ENCODE assay signal across 14 cellular contexts in the genomic region with DNA sequence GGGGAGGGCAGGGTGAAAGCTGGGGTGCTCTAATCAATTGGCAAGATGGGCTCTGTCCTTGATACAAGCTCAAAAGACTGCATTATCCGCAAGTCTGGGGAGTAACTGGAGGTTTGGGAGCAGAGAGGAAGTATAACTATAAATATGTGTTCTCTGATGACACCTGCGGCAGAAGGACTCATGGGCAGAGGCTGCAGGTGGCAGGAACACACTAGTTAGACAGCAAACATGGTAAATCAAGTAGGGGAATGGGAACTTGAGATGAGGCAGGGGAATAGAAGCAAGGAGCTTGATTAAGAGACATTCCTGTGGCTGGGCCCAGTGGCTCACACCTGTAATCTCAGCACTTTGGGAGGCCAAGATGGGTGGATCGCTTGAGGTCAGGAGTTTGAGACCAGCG. TPM values are rescaled to one million over a fixed set of nuclear protein-coding genes. Genes with fewer than 3 reads are reported as not detected.
DNase-seq lines count a peak whose midpoint lies in the region; ATAC-seq, FAIRE-seq and TF ChIP-seq lines count a peak whose summit lies in the region.
"Had no signal": no experiment of that assay in that cellular context is flagged by ENCODE, and none has a peak within 500 bp of the region (broad histone marks: within the 10 kb centered on the region; RNA-seq: fewer than 3 reads in every experiment).

No MANE protein-coding gene starts in this region.

- H3K4me3 ChIP-seq in Karpas-422 (ENCODE audit: low read length), result no peak overlapping the region
- H3K4me3 ChIP-seq: left lung, SJSA1, thoracic aorta had no signal

- no peak overlapping the region for H3K4me3 Mint-ChIP-seq in activated T-cell treated with anti-CD3 and anti-CD28 coated beads, Interleukin-2, amount 50 U/mL, for 24 hours
- no peak overlapping the region for H3K4me3 Mint-ChIP-seq in activated T-cell treated with anti-CD3 and anti-CD28 coated beads, Interleukin-2, amount 50 U/mL, for 4 hours
- H3K4me3 Mint-ChIP-seq in activated naive CD8-positive, alpha-beta T cell treated with anti-CD3 and anti-CD28 coated beads, Interleukin-2, amount 50 U/mL, for 24 hours, result no peak overlapping the region
- peak overlapping the region; percentile 52 to 78 for H3K4me3 Mint-ChIP-seq in stimulated activated naive CD8-positive, alpha-beta T cell treated with anti-CD3 and anti-CD28 coated beads, Interleukin-15, amount 100 ng/mL, for 72 hours

- peaks cover 28% of the 10 kb centered on the region for H3K4me1 Mint-ChIP-seq in activated T-cell treated with anti-CD3 and anti-CD28 coated beads, Interleukin-2, amount 50 U/mL, for 24 hours (ENCODE audit: low read depth)
- peaks cover 30% of the 10 kb centered on the region for H3K4me1 Mint-ChIP-seq in activated T-cell treated with anti-CD3 and anti-CD28 coated beads, Interleukin-2, amount 50 U/mL, for 4 hours (ENCODE audit: low read depth)
- peaks cover 46% of the 10 kb centered on the region for H3K4me1 Mint-ChIP-seq in activated naive CD8-positive, alpha-beta T cell treated with anti-CD3 and anti-CD28 coated beads, Interleukin-2, amount 50 U/mL, for 24 hours
- H3K4me1 Mint-ChIP-seq in stimulated activated naive CD8-positive, alpha-beta T cell treated with anti-CD3 and anti-CD28 coated beads, Interleukin-15, amount 100 ng/mL, for 72 hours, result peaks cover 37% of the 10 kb centered on the region

- no peaks in the 10 kb centered on the region; the same call in 1 of the 2 replicates for H4K20me1 ChIP-seq in Karpas-422 (ENCODE audit: insufficient read depth, low read depth, low read length)

- peak overlapping the region; percentile 78 for H3K27ac ChIP-seq in Karpas-422 (ENCODE audit: low read length)
- H3K27ac ChIP-seq: SJSA1, thoracic aorta had no signal

- H3K9me3 ChIP-seq in Karpas-422 (ENCODE audit: low read length), result no peaks in the 10 kb centered on the region
- H3K9me3 ChIP-seq: left lung, SJSA1, thoracic aorta had no signal

- no peaks in the 10 kb centered on the region for H3K9me2 ChIP-seq in Karpas-422 (replicated peaks; ENCODE audit: insufficient read depth, low read length)

- no peak for TF ChIP-seq POLR2A in H54 (IDR thresholded peaks at IDR 0.05; ENCODE audit: low read depth, low read length)

- no peak overlapping the region for H2AFZ ChIP-seq in Karpas-422 (ENCODE audit: low read length)

- 0 out of 2 replicates have a peak overlapping the region, but pooled peaks have one; percentile 19 for H3K9ac ChIP-seq in Karpas-422 (ENCODE audit: low read length)

- peaks cover 9% of the 10 kb centered on the region for H3K27me3 Mint-ChIP-seq in activated T-cell treated with anti-CD3 and anti-CD28 coated beads, Interleukin-2, amount 50 U/mL, for 24 hours
- H3K27me3 Mint-ChIP-seq in activated T-cell treated with anti-CD3 and anti-CD28 coated beads, Interleukin-2, amount 50 U/mL, for 4 hours (ENCODE audit: low read depth), result no peaks in the 10 kb centered on the region
- no peaks in the 10 kb centered on the region for H3K27me3 Mint-ChIP-seq in activated naive CD8-positive, alpha-beta T cell treated with anti-CD3 and anti-CD28 coated beads, Interleukin-2, amount 50 U/mL, for 24 hours
- H3K27me3 Mint-ChIP-seq in stimulated activated naive CD8-positive, alpha-beta T cell treated with anti-CD3 and anti-CD28 coated beads, Interleukin-15, amount 100 ng/mL, for 72 hours, result no peaks in the 10 kb centered on the region

- peak overlapping the region; percentile 55 for H3K27ac Mint-ChIP-seq in activated T-cell treated with anti-CD3 and anti-CD28 coated beads, Interleukin-2, amount 50 U/mL, for 24 hours
- H3K27ac Mint-ChIP-seq in activated naive CD8-positive, alpha-beta T cell treated with anti-CD3 and anti-CD28 coated beads, Interleukin-2, amount 50 U/mL, for 24 hours, result peak overlapping the region; percentile 29
- H3K27ac Mint-ChIP-seq in stimulated activated naive CD8-positive, alpha-beta T cell treated with anti-CD3 and anti-CD28 coated beads, Interleukin-15, amount 100 ng/mL, for 72 hours, result peak overlapping the region; percentile 13 to 94

- H3K9me3 Mint-ChIP-seq in activated T-cell treated with anti-CD3 and anti-CD28 coated beads, Interleukin-2, amount 50 U/mL, for 24 hours, result no peaks in the 10 kb centered on the region
- no peaks in the 10 kb centered on the region for H3K9me3 Mint-ChIP-seq in activated T-cell treated with anti-CD3 and anti-CD28 coated beads, Interleukin-2, amount 50 U/mL, for 4 hours
- H3K9me3 Mint-ChIP-seq in activated naive CD8-positive, alpha-beta T cell treated with anti-CD3 and anti-CD28 coated beads, Interleukin-2, amount 50 U/mL, for 24 hours, result no peaks in the 10 kb centered on the region
- no peaks in the 10 kb centered on the region for H3K9me3 Mint-ChIP-seq in stimulated activated naive CD8-positive, alpha-beta T cell treated with anti-CD3 and anti-CD28 coated beads, Interleukin-15, amount 100 ng/mL, for 72 hours

- H3K4me2 ChIP-seq in Karpas-422 (ENCODE audit: low read depth, low read length, poor library complexity, severe bottlenecking), result peak overlapping the region; percentile 32

- peaks cover 4% of the 10 kb centered on the region for H3K36me3 Mint-ChIP-seq in activated T-cell treated with anti-CD3 and anti-CD28 coated beads, Interleukin-2, amount 50 U/mL, for 24 hours (ENCODE audit: low read depth)
- peaks cover 5% of the 10 kb centered on the region for H3K36me3 Mint-ChIP-seq in activated T-cell treated with anti-CD3 and anti-CD28 coated beads, Interleukin-2, amount 50 U/mL, for 4 hours (ENCODE audit: insufficient read depth)
- peaks cover 11% of the 10 kb centered on the region for H3K36me3 Mint-ChIP-seq in activated naive CD8-positive, alpha-beta T cell treated with anti-CD3 and anti-CD28 coated beads, Interleukin-2, amount 50 U/mL, for 24 hours (ENCODE audit: low read depth)

- H3K4me1 ChIP-seq in Karpas-422 (ENCODE audit: low read length), result peaks cover 57% of the 10 kb centered on the region

- no peak for DNase-seq in activated T-cell treated with anti-CD3 and anti-CD28 coated beads, Interleukin-2, amount 50 U/mL, for 24 hours
- DNase-seq in activated T-cell treated with anti-CD3 and anti-CD28 coated beads, Interleukin-2, amount 50 U/mL, for 4 hours, result no peak
- no peak for DNase-seq in Karpas-422
- DNase-seq in activated naive CD8-positive, alpha-beta T cell treated with anti-CD3 and anti-CD28 coated beads, Interleukin-2, amount 50 U/mL, for 24 hours, result no peak
- DNase-seq in stimulated activated naive CD8-positive, alpha-beta T cell treated with anti-CD3 and anti-CD28 coated beads, Interleukin-15, amount 100 ng/mL, for 72 hours, result no peak
- DNase-seq in SHP77 treated with DMSO at 0.1 percent for 48 hours (lab: John Stamatoyannopoulos, UW), result no peak
- no peak for DNase-seq in NCI-H2196 treated with DMSO at 0.1 percent for 48 hours (lab: John Stamatoyannopoulos, UW; ENCODE audit: unreplicated experiment)
- DNase-seq in H54 (ENCODE audit: insufficient read length, low spot score), result no peak
- DNase-seq: H7, left lung, NCI-H1092 treated with DMSO at 0.1 percent for 48 hours, NCI-H2171 had no signal

- FAIRE-seq in H54 (lab: Jason Lieb, UNC), result no peak

- H3K36me3 ChIP-seq in Karpas-422 (ENCODE audit: insufficient read depth, low read length), result no peaks in the 10 kb centered on the region
- H3K36me3 ChIP-seq: left lung, SJSA1, thoracic aorta had no signal

- ATAC-seq in activated T-cell treated with anti-CD3 and anti-CD28 coated beads, Interleukin-2, amount 50 U/mL, for 4 hours, result no peak
- ATAC-seq in activated naive CD8-positive, alpha-beta T cell treated with anti-CD3 and anti-CD28 coated beads, Interleukin-2, amount 50 U/mL, for 24 hours, result no peak
- no peak for ATAC-seq in stimulated activated naive CD8-positive, alpha-beta T cell treated with anti-CD3 and anti-CD28 coated beads, Interleukin-15, amount 100 ng/mL, for 72 hours

- H3K79me2 ChIP-seq in Karpas-422 (ENCODE audit: low read length), result peaks cover 81% of the 10 kb centered on the region

- no peaks in the 10 kb centered on the region for H3K27me3 ChIP-seq in Karpas-422 (ENCODE audit: low read length)
- H3K27me3 ChIP-seq: left lung, SJSA1 had no signal

RNA-seq across cellular contexts. Expression of gene SH3KBP1, which starts 30.3 kb away (rescaled TPM):
- 10 to 100 TPM; 37.0 to 41.5 (median 39.6) TPM for total RNA-seq in activated T-cell treated with anti-CD3 and anti-CD28 coated beads, Interleukin-2, amount 50 U/mL, for 4 hours
- total RNA-seq in Karpas-422 (2014; rRNA removed; shearing (Covaris generic); ENCODE audit: low replicate concordance), result 72.0 and 79.6 TPM in 2 replicates

Comparison
In these comparisons a context has a peak if more than half of its experiments do, and no peak if none do; other contexts are left out.
1. H3K4me3 Mint-ChIP-seq: peak in stimulated activated naive CD8-positive, alpha-beta T cell treated with anti-CD3 and anti-CD28 coated beads, Interleukin-15, amount 100 ng/mL, for 72 hours (2 of 2); none in activated T-cell treated with anti-CD3 and anti-CD28 coated beads, Interleukin-2, amount 50 U/mL, for 24 hours (single experiment), activated T-cell treated with anti-CD3 and anti-CD28 coated beads, Interleukin-2, amount 50 U/mL, for 4 hours (single experiment) and activated naive CD8-positive, alpha-beta T cell treated with anti-CD3 and anti-CD28 coated beads, Interleukin-2, amount 50 U/mL, for 24 hours (single experiment).
2. Peak in every context shown above with its lines, with median percentiles within 50 percentile points of each other: H3K27ac Mint-ChIP-seq.